25 cellular contexts compared by ENCODE assay signal in the genomic region with DNA sequence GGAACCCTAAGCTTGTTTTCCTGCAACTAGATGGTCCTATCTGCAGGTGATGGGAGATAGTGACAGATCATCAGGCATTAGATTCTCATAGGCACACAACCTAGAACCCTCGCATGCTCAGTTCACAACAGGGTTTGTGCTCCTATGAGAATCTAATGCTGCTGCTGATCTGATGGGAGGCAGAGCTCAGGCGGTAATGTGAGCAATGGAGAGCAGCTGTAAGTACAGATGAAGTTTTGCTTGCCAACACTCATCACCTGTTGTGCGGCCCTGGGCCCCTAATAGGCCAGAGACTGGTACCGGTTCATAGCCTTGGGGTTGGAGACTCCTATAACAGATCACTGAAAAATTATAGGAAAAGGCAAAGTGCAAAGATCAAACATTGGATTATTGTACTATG.
"Had no signal": no experiment of that assay in that cellular context is flagged by ENCODE, and none has a peak within 500 bp of the region (broad histone marks: within the 10 kb centered on the region; RNA-seq: fewer than 3 reads in every experiment).

No MANE protein-coding gene starts in this region.

- H3K27me3 Mint-ChIP-seq: dendritic cell treated with granulocyte-macrophage colony-stimulating factor and Interleukin-4, amounts not matched to agents 40 ng/mL and 50 ng/mL, for 4 days; effector memory CD8-positive, alpha-beta T cell had no signal

- H3K4me3 ChIP-seq: colonic mucosa, coronary artery, dorsolateral prefrontal cortex, esophagus muscularis mucosa, esophagus squamous epithelium, gastrocnemius medialis, gastroesophageal sphincter, heart left ventricle, heart right ventricle, hepatocyte had no signal

- H3K4me1 ChIP-seq: colonic mucosa, esophagus squamous epithelium, foreskin keratinocyte, gastrocnemius medialis, heart left ventricle, heart right ventricle had no signal

- H3K27ac ChIP-seq: colonic mucosa, coronary artery, dorsolateral prefrontal cortex, epithelial cell of prostate, esophagus muscularis mucosa, esophagus squamous epithelium, foreskin keratinocyte, gastrocnemius medialis, gastroesophageal sphincter, heart left ventricle, heart right ventricle, hepatocyte had no signal

- H3K36me3 ChIP-seq: colonic mucosa, esophagus muscularis mucosa, esophagus squamous epithelium, gastrocnemius medialis, gastroesophageal sphincter, heart left ventricle, heart right ventricle had no signal

- H3K4me1 Mint-ChIP-seq: endodermal cell had no signal

- H3K4me3 Mint-ChIP-seq: dendritic cell treated with granulocyte-macrophage colony-stimulating factor and Interleukin-4, amounts not matched to agents 40 ng/mL and 50 ng/mL, for 4 days; effector memory CD8-positive, alpha-beta T cell; endodermal cell had no signal

- H3K27ac Mint-ChIP-seq: dendritic cell treated with granulocyte-macrophage colony-stimulating factor and Interleukin-4, amounts not matched to agents 40 ng/mL and 50 ng/mL, for 4 days; effector memory CD8-positive, alpha-beta T cell; endodermal cell had no signal

- H3K9me3 Mint-ChIP-seq: dendritic cell treated with granulocyte-macrophage colony-stimulating factor and Interleukin-4, amounts not matched to agents 40 ng/mL and 50 ng/mL, for 4 days; endodermal cell had no signal

- DNase-seq: colonic mucosa; cortex of kidney; dermis blood vessel endothelial cell; dorsolateral prefrontal cortex; effector CD4-positive, alpha-beta T cell; effector CD8-positive, alpha-beta T cell; effector memory CD4-positive, alpha-beta T cell; effector memory CD8-positive, alpha-beta T cell; endodermal cell; erythroblast; esophagus squamous epithelium; foreskin fibroblast; foreskin keratinocyte; foreskin melanocyte; gastrocnemius medialis; glutamatergic neuron; head of caudate nucleus; heart left ventricle; heart right ventricle had no signal

- H3K9me3 ChIP-seq: colonic mucosa, esophagus muscularis mucosa, esophagus squamous epithelium, gastrocnemius medialis, gastroesophageal sphincter, heart left ventricle, heart right ventricle had no signal
